ENCODE assay signal across 32 cellular contexts in the genomic region with DNA sequence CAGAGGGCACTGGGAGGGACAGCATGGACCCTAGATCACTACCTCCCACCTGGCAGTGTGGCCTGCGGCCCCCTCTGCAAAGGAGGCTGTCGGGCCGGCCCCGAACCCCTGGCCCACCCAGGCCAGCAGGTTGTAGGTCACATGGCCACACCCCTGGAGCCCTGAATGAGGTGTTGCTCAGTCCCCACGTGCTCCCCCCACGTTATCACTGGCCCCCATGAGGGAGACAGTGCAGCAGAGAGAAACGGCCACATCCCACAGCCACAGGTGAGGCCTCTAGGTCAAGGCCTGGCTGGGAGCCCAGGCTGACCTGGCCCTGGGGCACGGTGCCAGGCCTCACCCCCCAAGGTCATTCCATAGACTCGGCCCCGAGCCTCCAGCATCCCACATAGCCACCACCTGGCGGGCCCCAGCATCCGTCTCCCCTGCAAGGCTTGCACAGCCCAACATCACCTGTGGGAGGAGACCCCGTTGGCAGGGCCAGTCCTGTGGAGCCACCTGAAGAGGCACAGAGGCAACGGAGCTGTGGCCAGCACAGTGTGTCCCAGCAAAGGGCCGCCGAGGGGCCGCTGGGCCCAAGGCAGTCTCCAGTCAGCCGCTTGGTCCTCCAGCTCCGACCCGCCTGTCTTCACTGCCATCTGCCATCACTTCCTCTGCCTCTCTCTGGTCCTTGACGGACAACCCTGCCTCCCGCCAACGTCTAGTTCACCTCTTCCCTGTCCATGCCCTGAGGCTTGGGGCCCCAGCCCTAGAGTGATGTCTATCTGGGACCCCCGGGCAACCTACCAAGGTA. TPM values are rescaled to one million over a fixed set of nuclear protein-coding genes. Genes with fewer than 3 reads are reported as not detected.
"Had no signal": no experiment of that assay in that cellular context is flagged by ENCODE, and none has a peak within 500 bp of the region (broad histone marks: within the 10 kb centered on the region; RNA-seq: fewer than 3 reads in every experiment).

No MANE protein-coding gene starts in this region.

- ATAC-seq: activated CD4-positive, CD25-positive, alpha-beta regulatory T cell treated with anti-CD3 and anti-CD28 coated beads, Interleukin-2, amount 50 U/mL, for 24 hours; activated CD8-positive, alpha-beta T cell treated with anti-CD3 and anti-CD28 coated beads for 36 hours; activated T-cell treated with anti-CD3 and anti-CD28 coated beads, Interleukin-2, amount 50 U/mL, for 72 hours; Panc1; Right ventricle myocardium inferior had no signal

- H3K27me3 Mint-ChIP-seq: activated CD8-positive, alpha-beta T cell treated with anti-CD3 and anti-CD28 coated beads for 36 hours; activated naive CD4-positive, alpha-beta T cell treated with anti-CD3 and anti-CD28 coated beads, Interleukin-2, amount 10 ng/mL, durations not matched to agents 7 days and 5 days; activated naive CD8-positive, alpha-beta T cell treated with anti-CD3 and anti-CD28 coated beads for 36 hours; T-cell had no signal

- H3K27ac Mint-ChIP-seq: activated CD8-positive, alpha-beta T cell treated with anti-CD3 and anti-CD28 coated beads for 36 hours; activated naive CD4-positive, alpha-beta T cell treated with anti-CD3 and anti-CD28 coated beads, Interleukin-2, amount 10 ng/mL, durations not matched to agents 7 days and 5 days; activated naive CD8-positive, alpha-beta T cell treated with anti-CD3 and anti-CD28 coated beads for 36 hours; activated T-cell treated with anti-CD3 and anti-CD28 coated beads, Interleukin-2, amount 50 U/mL, for 72 hours; activated T-helper 2 cell treated with anti-CD3 and anti-CD28 coated beads, Interferon-gamma antibody, Interleukin-2, Interleukin-4, amounts not matched to agents 10 μg/mL and 5 μg/mL and 100 μg/mL, durations not matched to agents 14 hours and 24 hours and 36 hours; T-cell had no signal

- H3K36me3 Mint-ChIP-seq: activated naive CD4-positive, alpha-beta T cell treated with anti-CD3 and anti-CD28 coated beads, Interleukin-2, amount 10 ng/mL, durations not matched to agents 7 days and 5 days; activated naive CD8-positive, alpha-beta T cell treated with anti-CD3 and anti-CD28 coated beads for 36 hours; T-cell had no signal

- H3K36me3 ChIP-seq: brain microvascular endothelial cell, WERI-Rb-1 had no signal

- DNase-seq: activated CD4-positive, alpha-beta T cell treated with anti-CD3 and anti-CD28 coated beads for 4 hours; activated CD8-positive, alpha-beta memory T cell treated with anti-CD3 and anti-CD28 coated beads, Interleukin-2, amount 50 U/mL, for 4 hours; activated CD8-positive, alpha-beta T cell treated with anti-CD3 and anti-CD28 coated beads for 36 hours; activated gamma-delta T cell treated with Interleukin-2 at 50 U/mL for 16 hours; activated naive CD4-positive, alpha-beta T cell treated with anti-CD3 and anti-CD28 coated beads, Interleukin-2, amount 10 ng/mL, durations not matched to agents 7 days and 5 days; activated naive CD8-positive, alpha-beta T cell treated with anti-CD3 and anti-CD28 coated beads for 36 hours; activated T-cell treated with anti-CD3 and anti-CD28 coated beads, Interleukin-2, amount 50 U/mL, for 72 hours; brain microvascular endothelial cell; central memory CD4-positive, alpha-beta T cell; NCI-H1092; NCI-H1417; NCI-H1930; NCI-H2107; NCI-H2171 treated with DMSO at 0.1 percent for 48 hours; NCI-H226; NCI-H526; NK-92 treated with Interleukin-12 subunit alpha and Interleukin-12 subunit beta, amount 100 ng/mL, for 24 hours; OCI-M1; RPMI8226; T-cell; T-helper 2 cell; T1000; WERI-Rb-1 had no signal

- H3K27me3 ChIP-seq: brain microvascular endothelial cell had no signal

- H3K27ac ChIP-seq: brain microvascular endothelial cell, SK-N-MC, WERI-Rb-1 had no signal

- H3K9me3 Mint-ChIP-seq: activated CD8-positive, alpha-beta T cell treated with anti-CD3 and anti-CD28 coated beads for 36 hours; activated naive CD4-positive, alpha-beta T cell treated with anti-CD3 and anti-CD28 coated beads, Interleukin-2, amount 10 ng/mL, durations not matched to agents 7 days and 5 days; activated naive CD8-positive, alpha-beta T cell treated with anti-CD3 and anti-CD28 coated beads for 36 hours; activated T-cell treated with anti-CD3 and anti-CD28 coated beads, Interleukin-2, amount 50 U/mL, for 72 hours; activated T-helper 2 cell treated with anti-CD3 and anti-CD28 coated beads, Interferon-gamma antibody, Interleukin-2, Interleukin-4, amounts not matched to agents 10 μg/mL and 5 μg/mL and 100 μg/mL, durations not matched to agents 14 hours and 24 hours and 36 hours; T-cell had no signal

- H3K4me1 Mint-ChIP-seq: activated naive CD4-positive, alpha-beta T cell treated with anti-CD3 and anti-CD28 coated beads, Interleukin-2, amount 10 ng/mL, durations not matched to agents 7 days and 5 days; activated naive CD8-positive, alpha-beta T cell treated with anti-CD3 and anti-CD28 coated beads for 36 hours had no signal

- H3K4me3 ChIP-seq: SK-N-MC had no signal

- H3K4me3 Mint-ChIP-seq: activated CD8-positive, alpha-beta T cell treated with anti-CD3 and anti-CD28 coated beads for 36 hours; activated naive CD4-positive, alpha-beta T cell treated with anti-CD3 and anti-CD28 coated beads, Interleukin-2, amount 10 ng/mL, durations not matched to agents 7 days and 5 days; activated naive CD8-positive, alpha-beta T cell treated with anti-CD3 and anti-CD28 coated beads for 36 hours; activated T-cell treated with anti-CD3 and anti-CD28 coated beads, Interleukin-2, amount 50 U/mL, for 72 hours; T-cell had no signal

RNA-seq across cellular contexts. Expression of a gene that starts 53.1 kb away (rescaled TPM):
- total RNA-seq: activated CD8-positive, alpha-beta T cell treated with anti-CD3 and anti-CD28 coated beads for 36 hours; activated naive CD8-positive, alpha-beta T cell treated with anti-CD3 and anti-CD28 coated beads for 36 hours; activated T-cell treated with anti-CD3 and anti-CD28 coated beads, Interleukin-2, amount 50 U/mL, for 72 hours; activated T-helper 2 cell treated with anti-CD3 and anti-CD28 coated beads, Interferon-gamma antibody, Interleukin-2, Interleukin-4, amounts not matched to agents 10 μg/mL and 5 μg/mL and 100 μg/mL, durations not matched to agents 14 hours and 24 hours and 36 hours; chondrocyte; MCF 10A; NCI-H460; Right ventricle myocardium inferior; T-cell had no signal
- polyA plus RNA-seq: adipose tissue had no signal
